ENCODE assay signal across 10 cellular contexts in genomic region chr9:123321874-123322770, GRCh38. TPM values are rescaled to one million over a fixed set of nuclear protein-coding genes. Genes with fewer than 3 reads are reported as not detected.
A peak's percentile ranks its signal among the peaks of the same experiment; 100 is the strongest.
DNase-seq lines count a peak whose midpoint lies in the region; ATAC-seq, FAIRE-seq and TF ChIP-seq lines count a peak whose summit lies in the region.
"Had no signal": no experiment of that assay in that cellular context is flagged by ENCODE, and none has a peak within 500 bp of the region (broad histone marks: within the 10 kb centered on the region; RNA-seq: fewer than 3 reads in every experiment).

No MANE protein-coding gene starts in this region.

- H3K4me1 Mint-ChIP-seq in memory B cell = peaks cover 53% of the 10 kb centered on the region

- H3K27me3 Mint-ChIP-seq in memory B cell = no peaks in the 10 kb centered on the region

- H3K27me3 ChIP-seq in PC-3 (ENCODE audit: low read length) = no peaks in the 10 kb centered on the region

- H3K9me3 Mint-ChIP-seq in memory B cell = no peaks in the 10 kb centered on the region

- no peaks in the 10 kb centered on the region for H3K36me3 Mint-ChIP-seq in memory B cell

- H3K27ac Mint-ChIP-seq in memory B cell = peak overlapping the region; percentile 86

- H3K4me3 Mint-ChIP-seq in memory B cell = peak overlapping the region; percentile 76

- no peak overlapping the region for H3K4me2 ChIP-seq in PC-3 (ENCODE audit: low read length)

- no peak for DNase-seq in memory B cell (ENCODE audit: low spot score in 2 of 2)
- no peak for DNase-seq in PC-3
- DNase-seq in kidney = no peak
- no peak for DNase-seq in stimulated activated naive CD4-positive, alpha-beta T cell treated with Interleukin-2 at 50 U/mL for 16 hours (lab: John Stamatoyannopoulos, UW)
- no peak for DNase-seq in kidney tubule cell (ENCODE audit: low spot score)

- intact Hi-C loops in PC-3 (cut with micrococcal nuclease) (no loop called here), kidney (cut with DNase I) (no loop called here)

- no peaks in the 10 kb centered on the region for H3K9me3 ChIP-seq in PC-3 (ENCODE audit: low read length)
- no peaks in the 10 kb centered on the region for H3K9me3 ChIP-seq in kidney (ENCODE audit: control insufficient read depth in 1 of 2, low read length in 2 of 2)
- H3K9me3 ChIP-seq: neutrophil had no signal

- H3K27ac ChIP-seq in PC-3 (ENCODE audit: low read length) (no peak overlapping the region), kidney (ENCODE audit: low read depth in 2 of 2, low read length in 2 of 2) (no peak overlapping the region)
- H3K27ac ChIP-seq: neutrophil had no signal

- H4K20me1 ChIP-seq in PC-3 (ENCODE audit: low read length) = no peaks in the 10 kb centered on the region

- no peak overlapping the region for H3K4me3 ChIP-seq in PC-3 (ENCODE audit: low read length)
- H3K4me3 ChIP-seq in kidney (ENCODE audit: low read length in 2 of 2) = no peak overlapping the region

- TF ChIP-seq CTCF in PC-3 (conservative IDR thresholded peaks at IDR 0.05; ENCODE audit: low read depth, low read length) = no peak
- no peak for TF ChIP-seq CTCF in kidney (IDR thresholded peaks at IDR 0.05; ENCODE audit: borderline replicate concordance, extremely low read depth, insufficient read depth)

- CTCF ChIA-PET in PC-3 (lab: Charles Lee) = no interaction called here

- no peaks in the 10 kb centered on the region for H3K9me2 ChIP-seq in PC-3 (replicated peaks; ENCODE audit: low read length)

- no peak for TF ChIP-seq POLR2A in GM18505 (IDR thresholded peaks at IDR 0.05; ENCODE audit: borderline replicate concordance, extremely low read depth, insufficient read depth, insufficient read length)

- no peak overlapping the region for H3K9ac ChIP-seq in PC-3 (ENCODE audit: low read length)
- no peak overlapping the region for H3K9ac ChIP-seq in kidney (ENCODE audit: low read length in 2 of 2)

- H3K79me2 ChIP-seq in PC-3 (ENCODE audit: low read length) = no peaks in the 10 kb centered on the region

- H2AFZ ChIP-seq in PC-3 (ENCODE audit: low read length) = no peak overlapping the region

- H3K36me3 ChIP-seq in PC-3 (ENCODE audit: low read depth, low read length) (no peaks in the 10 kb centered on the region), kidney (ENCODE audit: control insufficient read depth in 1 of 2, insufficient read depth in 2 of 2, low read length in 2 of 2) (no peaks in the 10 kb centered on the region)
- H3K36me3 ChIP-seq: neutrophil had no signal

- no TSS peak for BruUV-seq in PC-3 (replicated peaks; lab: Mats Ljungman, UMichigan)

- ATAC-seq in GM18505 (IDR thresholded peaks at IDR 0.05; ENCODE audit: unreplicated experiment) = peak; percentile 32
- peak; percentile 12 for ATAC-seq in GM19467 (IDR thresholded peaks at IDR 0.05; ENCODE audit: unreplicated experiment)
- peak; percentile 22 for ATAC-seq in HG03575 (IDR thresholded peaks at IDR 0.05; ENCODE audit: extremely low read depth, insufficient number of reproducible peaks, low FRiP score, unreplicated experiment)
- ATAC-seq in memory B cell (ENCODE audit: low read depth) = peak; percentile 37
- no peak for ATAC-seq in PC-3

- H3F3A ChIP-seq in PC-3 (ENCODE audit: low read length, unreplicated experiment) = no peaks in the 10 kb centered on the region

- no peak for FAIRE-seq in kidney (lab: Jason Lieb, UNC)

- POLR2A ChIA-PET in PC-3 (lab: Charles Lee; ENCODE audit: unreplicated experiment) = no interaction called here

- H3K4me1 ChIP-seq in PC-3 (ENCODE audit: insufficient read depth, low read length) = no peaks in the 10 kb centered on the region
- H3K4me1 ChIP-seq in kidney (ENCODE audit: control insufficient read depth in 1 of 2, insufficient read depth in 1 of 2, low read depth in 1 of 2, low read length in 2 of 2) = peaks cover 0 to 4% of the 10 kb centered on the region in 2 donors

RNA-seq across cellular contexts. Expression of gene CRB2, which starts 33.9 kb away (rescaled TPM):
- total RNA-seq in PC-3 (2014; rRNA removed) (not detected in 2 replicates), kidney (0.88 TPM)
- 8.4 TPM for polyA plus RNA-seq in kidney (ENCODE audit: insufficient read depth, low read depth, low replicate concordance)
- total RNA-seq: fibroblast of villous mesenchyme had no signal

RNA-seq across cellular contexts. Expression of gene STRBP, which starts 53.7 kb away (rescaled TPM):
- total RNA-seq in PC-3 (2014; rRNA removed) (15.6 and 19.2 TPM in 2 replicates), kidney (30.7 TPM)
- 21.6 TPM for polyA plus RNA-seq in kidney (ENCODE audit: insufficient read depth, low read depth, low replicate concordance)
